Comparison of ENCODE assay signal across 1 cellular context in genomic region chr13:75326173-75327131, GRCh38.
TF ChIP-seq lines count a peak whose summit lies in the region.

No MANE protein-coding gene starts in this region.

TF ChIP-seq in K562, 482 proteins besides CTCF, POLR2A, EP300 and RAD21 (continued from another document and continues in another):
- peak in 1 of 2 experiments; percentile 76; a peak in 2 of 4 replicates for TF ChIP-seq ZNF318 (IDR thresholded peaks at IDR 0.05; ENCODE audit: borderline replicate concordance in 1 of 2, low read depth in 1 of 2)
- peak; percentile 94 for TF ChIP-seq TEAD4 (IDR thresholded peaks at IDR 0.05; ENCODE audit: low read length)
- no peak for TF ChIP-seq TEAD4 (CRISPR knock-in tag; IDR thresholded peaks at IDR 0.05; ENCODE audit: borderline replicate concordance)
- no peak for TF ChIP-seq ZNF3 (CRISPR knock-in tag; IDR thresholded peaks at IDR 0.05)
- peak; percentile 2 for TF ChIP-seq TBP (optimal IDR thresholded peaks at IDR 0.05; ENCODE audit: low read depth, low read length)
- 0 out of 4 replicates have a peak, but pooled peaks of 1 of the 2 experiments have one; percentile 27 for TF ChIP-seq TBL1XR1 (IDR thresholded peaks at IDR 0.05; ENCODE audit: low read length in 2 of 2)
- peak; percentile 55 to 72; a peak in 3 of 4 replicates for TF ChIP-seq TRIM24 (IDR thresholded peaks at IDR 0.05)
- TF ChIP-seq NFE2 (IDR thresholded peaks at IDR 0.05; ENCODE audit: low read depth), result peak; percentile 64
- no peak for TF ChIP-seq ZNF518B (CRISPR knock-in tag; IDR thresholded peaks at IDR 0.05)
- TF ChIP-seq MYC (IDR thresholded peaks at IDR 0.05; ENCODE audit: low read depth, low read length), result peak; percentile 36; the same call in 1 of the 2 replicates
- TF ChIP-seq MYC (CRISPR knock-in tag; IDR thresholded peaks at IDR 0.05; ENCODE audit: borderline replicate concordance, low read depth), result no peak
- TF ChIP-seq TCF3 (CRISPR knock-in tag; IDR thresholded peaks at IDR 0.05), result 0 out of 2 replicates have a peak, but pooled peaks have one; percentile 20
- TF ChIP-seq CREB1 (IDR thresholded peaks at IDR 0.05), result peak; percentile 50; the same call in 1 of the 2 replicates
- no peak for TF ChIP-seq CREB1 (CRISPR knock-in tag; IDR thresholded peaks at IDR 0.05)
- peak; percentile 81 for TF ChIP-seq NCOR1 (IDR thresholded peaks at IDR 0.05)
- TF ChIP-seq NFIX (CRISPR knock-in tag; IDR thresholded peaks at IDR 0.05; ENCODE audit: low read depth), result no peak
- TF ChIP-seq ATF7 (IDR thresholded peaks at IDR 0.05), result peak; percentile 35; the same call in 1 of the 2 replicates
- TF ChIP-seq ZNF347 (CRISPR knock-in tag; IDR thresholded peaks at IDR 0.05; ENCODE audit: low read depth), result no peak
- TF ChIP-seq ELF4 (CRISPR knock-in tag; IDR thresholded peaks at IDR 0.05), result 0 out of 2 replicates have a peak, but pooled peaks have one; percentile 30
- peak; percentile 66 for TF ChIP-seq PKNOX1 (IDR thresholded peaks at IDR 0.05)
- peak; percentile 57; the same call in 1 of the 2 replicates for TF ChIP-seq CC2D1A (IDR thresholded peaks at IDR 0.05)
- no peak for TF ChIP-seq MCM5 (IDR thresholded peaks at IDR 0.05; ENCODE audit: low read depth)
- 0 out of 2 replicates have a peak, but pooled peaks have one; percentile 22 for TF ChIP-seq ZEB2 (IDR thresholded peaks at IDR 0.05)
- TF ChIP-seq CHAMP1 (IDR thresholded peaks at IDR 0.05), result 0 out of 2 replicates have a peak, but pooled peaks have one; percentile 28
- TF ChIP-seq NCOA2 (IDR thresholded peaks at IDR 0.05; ENCODE audit: partially characterized antibody in 2 of 2), result peak in 1 of 2 experiments; percentile 15
- no peak for TF ChIP-seq RNF2 (IDR thresholded peaks at IDR 0.05)
- 0 out of 2 replicates have a peak, but pooled peaks have one; percentile 26 for TF ChIP-seq ZNF311 (CRISPR knock-in tag; IDR thresholded peaks at IDR 0.05)
- TF ChIP-seq ZNF77 (CRISPR knock-in tag; IDR thresholded peaks at IDR 0.05), result no peak
- peak; percentile 73 for TF ChIP-seq HES1 (IDR thresholded peaks at IDR 0.05; ENCODE audit: low read depth)
- TF ChIP-seq ZNF57 (CRISPR knock-in tag; IDR thresholded peaks at IDR 0.05), result no peak
- TF ChIP-seq FOSL1 (tag; conservative IDR thresholded peaks at IDR 0.05), result peak; percentile 57
- TF ChIP-seq CBFB (CRISPR knock-in tag; IDR thresholded peaks at IDR 0.05), result no peak
- TF ChIP-seq ARID1B (IDR thresholded peaks at IDR 0.05), result peak; percentile 91
- TF ChIP-seq C11orf30 (IDR thresholded peaks at IDR 0.05; ENCODE audit: low read depth), result 0 out of 2 replicates have a peak, but pooled peaks have one; percentile 18
- TF ChIP-seq SIN3A (IDR thresholded peaks at IDR 0.05; ENCODE audit: borderline replicate concordance in 2 of 2, control insufficient read depth in 1 of 2, low read depth in 2 of 2, low read length in 2 of 2), result no peak
- no peak for TF ChIP-seq TCF15 (CRISPR knock-in tag; IDR thresholded peaks at IDR 0.05)
- TF ChIP-seq HOMEZ (CRISPR knock-in tag; IDR thresholded peaks at IDR 0.05), result no peak
- peak; percentile 76 for TF ChIP-seq HDAC2 (IDR thresholded peaks at IDR 0.05)
- peak; percentile 73 to 79 for TF ChIP-seq KDM1A (IDR thresholded peaks at IDR 0.05)
- no peak for TF ChIP-seq SRSF7 (optimal IDR thresholded peaks at IDR 0.05; ENCODE audit: low read depth, low read length)
- no peak for TF ChIP-seq ARID3A (IDR thresholded peaks at IDR 0.05; ENCODE audit: borderline replicate concordance, low read depth, low read length)
- peak; percentile 40; the same call in 1 of the 2 replicates for TF ChIP-seq CREM (IDR thresholded peaks at IDR 0.05; ENCODE audit: low read depth)
- TF ChIP-seq ATF3 (IDR thresholded peaks at IDR 0.05), result peak; percentile 21; the same call in 1 of the 2 replicates
- TF ChIP-seq ATF3 (CRISPR knock-in tag; conservative IDR thresholded peaks at IDR 0.05), result no peak
